Comparison of ENCODE assay signal across 13 cellular contexts in genomic region chr19:49663224-49663623, GRCh38. TPM values are rescaled to one million over a fixed set of nuclear protein-coding genes. Genes with fewer than 3 reads are reported as not detected.
DNase-seq lines count a peak whose midpoint lies in the region; ATAC-seq and TF ChIP-seq lines count a peak whose summit lies in the region.
"Had no signal": no experiment of that assay in that cellular context is flagged by ENCODE, and none has a peak within 500 bp of the region (broad histone marks: within the 10 kb centered on the region; RNA-seq: fewer than 3 reads in every experiment).

No MANE protein-coding gene starts in this region.

- no peaks in the 10 kb centered on the region for H4K20me1 ChIP-seq in hepatocyte (ENCODE audit: insufficient read depth, poor library complexity, severe bottlenecking)

- H3K79me2 ChIP-seq in hepatocyte, result peaks cover 31% of the 10 kb centered on the region

- peak overlapping the region; percentile 94 for H3K4me2 ChIP-seq in hepatocyte

- DNase-seq in activated naive CD4-positive, alpha-beta T cell (lab: John Stamatoyannopoulos, UW), result no peak
- DNase-seq in hepatocyte (ENCODE audit: low spot score) (no peak), type B pancreatic cell (ENCODE audit: extremely low spot score, unreplicated experiment) (no peak), amygdala (lab: John Stamatoyannopoulos, UW) (no peak), HCEC 1CT (no peak)
- DNase-seq: activated CD4-positive, alpha-beta T cell treated with anti-CD3 and anti-CD28 coated beads, Interleukin-2, amount 50 U/mL, for 4 hours; NCI-H1092 treated with DMSO at 0.1 percent for 48 hours; NCI-H526; thyroid gland had no signal

- no peaks in the 10 kb centered on the region for H3K27me3 Mint-ChIP-seq in activated naive CD4-positive, alpha-beta T cell treated with anti-CD3 and anti-CD28 coated beads, Interleukin-2, amount 50 U/mL, for 24 hours
- H3K27me3 Mint-ChIP-seq in type B pancreatic cell, result no peaks in the 10 kb centered on the region

- H3K4me1 Mint-ChIP-seq in activated naive CD4-positive, alpha-beta T cell treated with anti-CD3 and anti-CD28 coated beads, Interleukin-2, amount 50 U/mL, for 24 hours, result peaks cover 42% of the 10 kb centered on the region
- H3K4me1 Mint-ChIP-seq in type B pancreatic cell (ENCODE audit: unreplicated experiment), result peaks cover 22% of the 10 kb centered on the region

- no peaks in the 10 kb centered on the region for H3K9me2 ChIP-seq in hepatocyte (replicated peaks; ENCODE audit: insufficient read depth)

- H3K4me3 Mint-ChIP-seq in activated naive CD4-positive, alpha-beta T cell treated with anti-CD3 and anti-CD28 coated beads, Interleukin-2, amount 50 U/mL, for 24 hours, result peak overlapping the region; percentile 97
- H3K4me3 Mint-ChIP-seq in type B pancreatic cell, result peak overlapping the region; percentile 34

- no peaks in the 10 kb centered on the region for H3K9me3 Mint-ChIP-seq in activated naive CD4-positive, alpha-beta T cell treated with anti-CD3 and anti-CD28 coated beads, Interleukin-2, amount 50 U/mL, for 24 hours
- H3K9me3 Mint-ChIP-seq in type B pancreatic cell, result no peaks in the 10 kb centered on the region

- no peaks in the 10 kb centered on the region for H3K36me3 ChIP-seq in hepatocyte (replicated peaks; ENCODE audit: insufficient read depth, low read depth)

- H3K4me1 ChIP-seq in hepatocyte (ENCODE audit: insufficient read depth), result peaks cover 12% of the 10 kb centered on the region

- H2AFZ ChIP-seq in hepatocyte, result no peak overlapping the region

- WGBS in hepatocyte (ENCODE audit: low lambda C conversion rate, missing lambda C conversion rate), result 88% methylated on average over 12 of the region's 12 CpGs

- H3K27me3 ChIP-seq in hepatocyte, result no peaks in the 10 kb centered on the region
- H3K27me3 ChIP-seq: SJSA1, thyroid gland had no signal

- no peak overlapping the region for H3K27ac Mint-ChIP-seq in activated naive CD4-positive, alpha-beta T cell treated with anti-CD3 and anti-CD28 coated beads, Interleukin-2, amount 50 U/mL, for 24 hours
- H3K27ac Mint-ChIP-seq in type B pancreatic cell, result peak overlapping the region; percentile 97

- no peaks in the 10 kb centered on the region for H3K9me3 ChIP-seq in hepatocyte (ENCODE audit: low read depth)
- H3K9me3 ChIP-seq: SJSA1, thyroid gland had no signal

- no peak for ATAC-seq in GM21825 (IDR thresholded peaks at IDR 0.05; ENCODE audit: unreplicated experiment)

- H3K36me3 Mint-ChIP-seq in activated naive CD4-positive, alpha-beta T cell treated with anti-CD3 and anti-CD28 coated beads, Interleukin-2, amount 50 U/mL, for 24 hours, result no peaks in the 10 kb centered on the region
- peaks cover 6% of the 10 kb centered on the region for H3K36me3 Mint-ChIP-seq in type B pancreatic cell

- H3K4me3 ChIP-seq in hepatocyte, result no peak overlapping the region
- H3K4me3 ChIP-seq: thyroid gland had no signal

- peak overlapping the region; percentile 92 for H3K27ac ChIP-seq in VCaP
- H3K27ac ChIP-seq in hepatocyte, result no peak overlapping the region
- H3K27ac ChIP-seq: SJSA1 had no signal

- TF ChIP-seq CTCF in VCaP (conservative IDR thresholded peaks at IDR 0.05) (no peak), hepatocyte (IDR thresholded peaks at IDR 0.05; ENCODE audit: poor library complexity) (no peak), type B pancreatic cell (conservative IDR thresholded peaks at IDR 0.05) (no peak)

RNA-seq across cellular contexts. Expression of gene IRF3, which starts 2.4 kb away (rescaled TPM):
- total RNA-seq in hepatocyte (39.2 and 55.6 TPM in 2 replicates), type B pancreatic cell (ENCODE audit: low replicate concordance) (81.4 and 86.6 TPM in 2 replicates)
- polyA plus RNA-seq in hepatocyte, result 38.8 and 41.8 TPM in 2 replicates

RNA-seq across cellular contexts. Expression of gene BCL2L12, which starts 2.5 kb away (rescaled TPM):
- total RNA-seq in hepatocyte (4.9 and 13.8 TPM in 2 replicates), type B pancreatic cell (ENCODE audit: low replicate concordance) (40.8 and 49.2 TPM in 2 replicates)
- polyA plus RNA-seq in hepatocyte, result 28.3 and 32.5 TPM in 2 replicates

RNA-seq across cellular contexts. Expression of gene PRMT1, which starts 13.8 kb away (rescaled TPM):
- total RNA-seq in hepatocyte (189 and 195 TPM in 2 replicates), type B pancreatic cell (ENCODE audit: low replicate concordance) (131 and 195 TPM in 2 replicates)
- 175 and 180 TPM in 2 replicates for polyA plus RNA-seq in hepatocyte

RNA-seq across cellular contexts. Expression of gene SCAF1, which starts 21.2 kb away (rescaled TPM):
- total RNA-seq in hepatocyte (9.8 and 18.6 TPM in 2 replicates), type B pancreatic cell (ENCODE audit: low replicate concordance) (75.0 and 78.1 TPM in 2 replicates)
- 12.4 and 12.6 TPM in 2 replicates for polyA plus RNA-seq in hepatocyte

RNA-seq across cellular contexts. Expression of gene RRAS, which starts 23.3 kb away (rescaled TPM):
- total RNA-seq in hepatocyte, result 19.2 and 32.6 TPM in 2 replicates
- 107 and 125 TPM in 2 replicates for polyA plus RNA-seq in hepatocyte
- 10.6 and 16.0 TPM in 2 replicates for total RNA-seq in type B pancreatic cell (ENCODE audit: low replicate concordance)
